ENCODE assay signal across 1 cellular context in genomic region chr19:34405892-34406660, GRCh38.
TF ChIP-seq lines count a peak whose summit lies in the region.

No MANE protein-coding gene starts in this region.

TF ChIP-seq in K562, 482 proteins besides CTCF, POLR2A, EP300 and RAD21:
- no peak for TF ChIP-seq ADNP (tag; IDR thresholded peaks at IDR 0.05)
- no peak for TF ChIP-seq DMBX1 (CRISPR knock-in tag; IDR thresholded peaks at IDR 0.05; ENCODE audit: borderline replicate concordance)
- no peak for TF ChIP-seq ARID4B (CRISPR knock-in tag; IDR thresholded peaks at IDR 0.05)
- TF ChIP-seq ZBTB34 (CRISPR knock-in tag; IDR thresholded peaks at IDR 0.05) = no peak
- TF ChIP-seq PCBP1 (IDR thresholded peaks at IDR 0.05; ENCODE audit: low read depth, low read length, poor library complexity, severe bottlenecking) = no peak
- TF ChIP-seq ZNF217 (CRISPR knock-in tag; IDR thresholded peaks at IDR 0.05) = no peak
- TF ChIP-seq GTF3C2 (IDR thresholded peaks at IDR 0.05; ENCODE audit: borderline replicate concordance, extremely low read depth, insufficient read length) = no peak
- no peak for TF ChIP-seq ZNF24 (IDR thresholded peaks at IDR 0.05)
- TF ChIP-seq JUN (IDR thresholded peaks at IDR 0.05; ENCODE audit: borderline replicate concordance, low read depth, low read length) = no peak
- no peak for TF ChIP-seq JUN (CRISPR knock-in tag; IDR thresholded peaks at IDR 0.05; ENCODE audit: borderline replicate concordance)
- TF ChIP-seq SIN3B (IDR thresholded peaks at IDR 0.05; ENCODE audit: low read depth) = no peak
- TF ChIP-seq TAF1 (IDR thresholded peaks at IDR 0.05; ENCODE audit: control insufficient read depth, extremely low read depth, insufficient read depth, low read length, severe bottlenecking) = no peak
- no peak for TF ChIP-seq NFATC3 (IDR thresholded peaks at IDR 0.05)
- TF ChIP-seq YBX1 (IDR thresholded peaks at IDR 0.05) = no peak
